Comparison of ENCODE assay signal across 12 cellular contexts in genomic region chr17:29620779-29621500, GRCh38. TPM values are rescaled to one million over a fixed set of nuclear protein-coding genes. Genes with fewer than 3 reads are reported as not detected.
A peak's percentile ranks its signal among the peaks of the same experiment; 100 is the strongest.
DNase-seq lines count a peak whose midpoint lies in the region; ATAC-seq, FAIRE-seq and TF ChIP-seq lines count a peak whose summit lies in the region.
"Had no signal": no experiment of that assay in that cellular context is flagged by ENCODE, and none has a peak within 500 bp of the region (broad histone marks: within the 10 kb centered on the region; RNA-seq: fewer than 3 reads in every experiment).

No MANE protein-coding gene starts in this region.

- CTCF ChIA-PET in activated naive CD4-positive, alpha-beta T cell treated with anti-CD3 and anti-CD28 coated beads for 36 hours (lab: Charles Lee): interaction anchor here (1.2 to 1.5 kb wide), 2 partner anchors 158 to 310 kb away, joined by 4 to 6 read pairs; no protein-coding TSS in a partner anchor
- CTCF ChIA-PET in HEK293 (lab: Yijun Ruan, JAX) (interaction anchor here (0.6 to 2.7 kb wide), 9 partner anchors 18 to 657 kb away, joined by 3 to 9 read pairs (median 5); no protein-coding TSS in a partner anchor), H1 (lab: Charles Lee; ENCODE audit: partially characterized antibody) (interaction anchor here (0.7 to 13.1 kb wide), 11 partner anchors 8 to 473 kb away, joined by 3 to 193 read pairs (median 4); partner anchors contain the start of genes ABHD15, SSH2 and TP53I13)

- H3K4ac ChIP-seq in H1 (replicated peaks; ENCODE audit: insufficient read length, low read depth, low read length): no peak overlapping the region

- H3K23me2 ChIP-seq in H1 (ENCODE audit: low read depth, low read length): peaks cover 18% of the 10 kb centered on the region; the same call in 1 of the 2 replicates

- H3K36me3 Mint-ChIP-seq in activated naive CD4-positive, alpha-beta T cell treated with anti-CD3 and anti-CD28 coated beads for 36 hours (ENCODE audit: low read depth): peaks cover 6% of the 10 kb centered on the region
- H3K36me3 Mint-ChIP-seq in activated naive CD4-positive, alpha-beta T cell treated with anti-CD3 and anti-CD28 coated beads, Interleukin-2, amount 50 U/mL, for 72 hours: peaks cover 4% of the 10 kb centered on the region in 2 donors

- H2AFZ ChIP-seq in H1 (ENCODE audit: low read length): no peak overlapping the region

- 95% methylated on average over 12 of the region's 12 CpGs; no CpG with 5 or more reads in 1 of the 2 experiments for WGBS in H1 (ENCODE audit: extremely low coverage in 1 of 2, insufficient coverage in 1 of 2, insufficient read length in 1 of 2, insufficient replicate concordance in 2 of 2, low coverage in 1 of 2, low lambda C conversion rate in 2 of 2, missing lambda C conversion rate in 1 of 2), 2 experiments

- H2BK20ac ChIP-seq in H1 (ENCODE audit: low read length): peak overlapping the region; percentile 32; the same call in 1 of the 2 replicates

- FAIRE-seq in H1 (lab: Jason Lieb, UNC): no peak

- TF ChIP-seq CTCF in HEK293 (tag by site-specific recombination; IDR thresholded peaks at IDR 0.05) (no peak), H1 (IDR thresholded peaks at IDR 0.05; ENCODE audit: control extremely low read depth in 1 of 3, insufficient read depth in 1 of 3, low read depth in 1 of 3, low read length in 3 of 3) (no peak)

- H2BK15ac ChIP-seq in H1 (ENCODE audit: low read length): peak overlapping the region; percentile 83; the same call in 1 of the 2 replicates

- TF ChIP-seq POLR2A in H1 (IDR thresholded peaks at IDR 0.05; ENCODE audit: control extremely low read depth in 1 of 2, low read depth in 2 of 2, low read length in 2 of 2): no peak

- H2BK120ac ChIP-seq in H1 (replicated peaks; ENCODE audit: low read depth, low read length): no peak overlapping the region

- H4K91ac ChIP-seq in H1 (replicated peaks; ENCODE audit: insufficient read length, low read length): no peak overlapping the region

- H4K8ac ChIP-seq in H1 (ENCODE audit: extremely low read depth, insufficient read depth, low read length): no peak overlapping the region

- H3K14ac ChIP-seq in H1 (ENCODE audit: insufficient read length): no peak overlapping the region

- no peak for TF ChIP-seq RAD21 in H1 (IDR thresholded peaks at IDR 0.05 in 1 of 2, conservative IDR thresholded peaks at IDR 0.05 in 1 of 2; ENCODE audit: low read depth in 2 of 2, low read length in 2 of 2)

- H3K4me1 ChIP-seq in HEK293 (ENCODE audit: control insufficient read depth, insufficient read depth, low read length) (peaks cover 12% of the 10 kb centered on the region), H1 (replicated peaks in 1 of 4; ENCODE audit: control insufficient read depth in 3 of 4, insufficient read depth in 4 of 4, low read length in 3 of 4) (peaks cover 16 to 40% (median 28%) of the 10 kb centered on the region in 4 experiments), rectal smooth muscle tissue (ENCODE audit: control insufficient read depth, insufficient read depth, low read length) (peaks cover 23% of the 10 kb centered on the region)

- H3K36me3 ChIP-seq in HEK293 (ENCODE audit: control insufficient read depth in 2 of 2, insufficient read depth in 1 of 2, low read length in 2 of 2): no peaks in the 10 kb centered on the region
- no peaks in the 10 kb centered on the region for H3K36me3 ChIP-seq in H1 (ENCODE audit: control insufficient read depth in 2 of 4, insufficient read depth in 4 of 4, low read length in 3 of 4)
- H3K36me3 ChIP-seq in rectal smooth muscle tissue (ENCODE audit: control insufficient read depth, insufficient read depth, low read length): no peaks in the 10 kb centered on the region
- H3K36me3 ChIP-seq: SJSA1 had no signal

- H3K4me1 Mint-ChIP-seq in activated naive CD4-positive, alpha-beta T cell treated with anti-CD3 and anti-CD28 coated beads for 36 hours (ENCODE audit: low read depth): peaks cover 58% of the 10 kb centered on the region

- peaks cover 9% of the 10 kb centered on the region for H3K27me3 Mint-ChIP-seq in activated naive CD4-positive, alpha-beta T cell treated with anti-CD3 and anti-CD28 coated beads for 36 hours (ENCODE audit: low read depth)

- no peak overlapping the region for H3K9ac ChIP-seq in H1 (replicated peaks in 1 of 4; ENCODE audit: extremely low read depth in 1 of 4, low read depth in 3 of 4, low read length in 3 of 4)
- H3K9ac ChIP-seq in rectal smooth muscle tissue (ENCODE audit: low read length): no peak overlapping the region

- no peak overlapping the region for H3K27ac ChIP-seq in HEK293 (ENCODE audit: extremely low read depth, low read depth, low read length)
- H3K27ac ChIP-seq in H1 (ENCODE audit: low read depth, low read length): no peak overlapping the region
- peak overlapping the region; percentile 7 for H3K27ac ChIP-seq in rectal smooth muscle tissue (ENCODE audit: low read depth, low read length)
- H3K27ac ChIP-seq: SJSA1 had no signal

- H3K27me3 ChIP-seq in H1 (replicated peaks in 1 of 4; ENCODE audit: control insufficient read depth in 3 of 4, extremely low read depth in 1 of 4, insufficient read depth in 3 of 4, low read length in 3 of 4) (peaks cover 17 to 58% (median 45%) of the 10 kb centered on the region in 4 experiments), rectal smooth muscle tissue (ENCODE audit: control insufficient read depth, insufficient read depth, low read length) (no peaks in the 10 kb centered on the region)

- no peak overlapping the region for H4K5ac ChIP-seq in H1 (ENCODE audit: insufficient read length, low read depth, low read length)

- no peaks in the 10 kb centered on the region for H3K9me3 ChIP-seq in HEK293 (ENCODE audit: control insufficient read depth, insufficient read depth, low read depth, low read length)
- no peaks in the 10 kb centered on the region for H3K9me3 ChIP-seq in H1 (ENCODE audit: insufficient read depth in 2 of 2, low read depth in 1 of 2, low read length in 1 of 2)

- peak overlapping the region in 1 of 2 experiments; percentile 6; a peak in 1 of 4 replicates for H3K4me2 ChIP-seq in H1 (ENCODE audit: insufficient read depth in 1 of 2, low read depth in 2 of 2, low read length in 2 of 2)

- H3K9me3 Mint-ChIP-seq in activated naive CD4-positive, alpha-beta T cell treated with anti-CD3 and anti-CD28 coated beads for 36 hours: no peaks in the 10 kb centered on the region
- H3K9me3 Mint-ChIP-seq in activated naive CD4-positive, alpha-beta T cell treated with anti-CD3 and anti-CD28 coated beads, Interleukin-2, amount 50 U/mL, for 72 hours: no peaks in the 10 kb centered on the region

- H3K56ac ChIP-seq in H1 (replicated peaks; ENCODE audit: insufficient read length, low read depth, low read length): no peak overlapping the region

- peaks cover 5 to 6% of the 10 kb centered on the region in 2 experiments for H4K20me1 ChIP-seq in H1 (replicated peaks in 1 of 2; ENCODE audit: control insufficient read depth in 1 of 2, insufficient read depth in 2 of 2, low read length in 2 of 2)

- no peaks in the 10 kb centered on the region for H3K79me1 ChIP-seq in H1 (ENCODE audit: low read depth, low read length)

- no peak for ATAC-seq in activated naive CD4-positive, alpha-beta T cell treated with anti-CD3 and anti-CD28 coated beads, Interleukin-2, amount 50 U/mL, for 72 hours
- no peak for ATAC-seq in GM18502 (IDR thresholded peaks at IDR 0.05; ENCODE audit: poor library complexity, unreplicated experiment)

- no peak overlapping the region for H3K23ac ChIP-seq in H1 (ENCODE audit: insufficient read length)

- no peaks in the 10 kb centered on the region for H3K79me2 ChIP-seq in H1 (ENCODE audit: control insufficient read depth in 1 of 2, insufficient read depth in 2 of 2, low read length in 2 of 2)

- no peak overlapping the region; the same call in 1 of the 2 replicates for H2AK5ac ChIP-seq in H1 (ENCODE audit: low read depth, low read length)

- 0 out of 2 replicates have a peak overlapping the region, but pooled peaks have one; percentile 51 for H3K18ac ChIP-seq in H1 (ENCODE audit: extremely low read depth, low read length)

- H2BK12ac ChIP-seq in H1 (ENCODE audit: low read depth, low read length): peak overlapping the region; percentile 88; the same call in 1 of the 2 replicates

- POLR2A ChIA-PET in HEK293 (lab: Yijun Ruan, JAX): interaction anchor here (2.0 kb wide), 1 partner anchor 29 kb away, joined by 7 read pairs; no protein-coding TSS in a partner anchor
- POLR2A ChIA-PET in H1 (lab: Charles Lee; ENCODE audit: partially characterized antibody): interaction anchor here (1.7 kb wide), 1 partner anchor 29 kb away, joined by 9 read pairs; the partner anchor contains the start of gene ANKRD13B

- DNase-seq in activated naive CD4-positive, alpha-beta T cell treated with anti-CD3 and anti-CD28 coated beads for 36 hours: no peak
- no peak for DNase-seq in activated naive CD4-positive, alpha-beta T cell treated with anti-CD3 and anti-CD28 coated beads, Interleukin-2, amount 50 U/mL, for 72 hours (ENCODE audit: low spot score in 2 of 2)
- no peak for DNase-seq in H1 (ENCODE audit: low read depth in 1 of 2, low spot score in 2 of 2)
- DNase-seq in GM19238 (ENCODE audit: insufficient read length, low spot score): no peak
- no peak for DNase-seq in DMS 273 (lab: John Stamatoyannopoulos, UW; ENCODE audit: unreplicated experiment)
- DNase-seq: KBM-7, NCI-H1105 treated with DMSO at 0.1 percent for 48 hours had no signal

- H3K27ac Mint-ChIP-seq in activated naive CD4-positive, alpha-beta T cell treated with anti-CD3 and anti-CD28 coated beads for 36 hours: no peak overlapping the region
- no peak overlapping the region for H3K27ac Mint-ChIP-seq in activated naive CD4-positive, alpha-beta T cell treated with anti-CD3 and anti-CD28 coated beads, Interleukin-2, amount 50 U/mL, for 72 hours

- H2BK5ac ChIP-seq in H1 (ENCODE audit: low read depth, low read length): no peak overlapping the region

- intact Hi-C loops in activated naive CD4-positive, alpha-beta T cell treated with anti-CD3 and anti-CD28 coated beads for 36 hours (cut with micrococcal nuclease): no loop called here

- H3K4me3 Mint-ChIP-seq in activated naive CD4-positive, alpha-beta T cell treated with anti-CD3 and anti-CD28 coated beads for 36 hours: peak overlapping the region; percentile 79

- H3K4me3 ChIP-seq in HEK293 (ENCODE audit: low read depth, low read length): no peak overlapping the region
- no peak overlapping the region for H3K4me3 ChIP-seq in H1 (ENCODE audit: extremely low read depth in 1 of 4, insufficient read depth in 2 of 4, low read depth in 3 of 4, low read length in 4 of 4)
- no peak overlapping the region for H3K4me3 ChIP-seq in rectal smooth muscle tissue (ENCODE audit: low read length)
- H3K4me3 ChIP-seq: lung, SJSA1 had no signal

- TF ChIP-seq EP300 in H1 (IDR thresholded peaks at IDR 0.05; ENCODE audit: borderline replicate concordance in 1 of 2, low read depth in 2 of 2, low read length in 2 of 2): no peak

RNA-seq across cellular contexts. Expression of gene CORO6, which starts 1.8 kb away (rescaled TPM):
- total RNA-seq in activated naive CD4-positive, alpha-beta T cell treated with anti-CD3 and anti-CD28 coated beads for 36 hours: 10 to 100 TPM; 24.8 to 27.3 TPM
- total RNA-seq in activated naive CD4-positive, alpha-beta T cell treated with anti-CD3 and anti-CD28 coated beads, Interleukin-2, amount 50 U/mL, for 72 hours: 10 to 100 TPM; 17.3 to 47.3 TPM
- total RNA-seq in H1 (2021; fragmentation: NEBNext Ultra II Directional; extraction: Animal tissue kit (Norgen Biotek cat#: 25700)): 2.1 and 2.5 TPM in 2 replicates
- polyA plus RNA-seq in H1 (2011; rRNA removed): 8.6 and 13.3 TPM in 2 replicates
- polyA plus RNA-seq in H1 (2011; cell fraction: cytosol; rRNA removed): 10.9 TPM
- polyA plus RNA-seq in H1 (2011; cell fraction: nucleus; rRNA removed): 106 TPM
- 3.1 to 6.2 TPM (median 5.5 TPM) in 4 replicates for polyA plus RNA-seq in H1 (2012, experiment 1 of 2)
- polyA plus RNA-seq in H1 (2012, experiment 2 of 2): 3.1 TPM
- 3.6 TPM for polyA plus RNA-seq in H1 (2013, experiment 1 of 2)
- polyA plus RNA-seq in H1 (2013, experiment 2 of 2): 3.3 TPM
- 7.3 and 10.4 TPM in 2 replicates for polyA minus RNA-seq in H1 (2011; rRNA and poly(A)+ RNA removed)
- 3.2 TPM for polyA minus RNA-seq in H1 (2011; cell fraction: cytosol; rRNA and poly(A)+ RNA removed)
- polyA minus RNA-seq in H1 (2011; cell fraction: nucleus; rRNA and poly(A)+ RNA removed): 10.5 TPM

RNA-seq across cellular contexts. Expression of gene ANKRD13B, which starts 28.0 kb away (rescaled TPM):
- 10 to 100 TPM; 14.1 to 14.6 TPM for total RNA-seq in activated naive CD4-positive, alpha-beta T cell treated with anti-CD3 and anti-CD28 coated beads for 36 hours
- 10 to 100 TPM in 1 of 2 donors, 1 to 10 TPM in 1; 8.9 to 25.3 TPM for total RNA-seq in activated naive CD4-positive, alpha-beta T cell treated with anti-CD3 and anti-CD28 coated beads, Interleukin-2, amount 50 U/mL, for 72 hours
- total RNA-seq in H1 (2021; fragmentation: NEBNext Ultra II Directional; extraction: Animal tissue kit (Norgen Biotek cat#: 25700)): 41.0 and 48.5 TPM in 2 replicates
- polyA plus RNA-seq in H1 (2011; rRNA removed): 16.4 and 30.3 TPM in 2 replicates
- 17.6 TPM for polyA plus RNA-seq in H1 (2011; cell fraction: cytosol; rRNA removed)
- 167 TPM for polyA plus RNA-seq in H1 (2011; cell fraction: nucleus; rRNA removed)
- polyA plus RNA-seq in H1 (2012, experiment 1 of 2): 25.6 to 40.3 TPM (median 33.5 TPM) in 4 replicates
- 22.3 TPM for polyA plus RNA-seq in H1 (2012, experiment 2 of 2)
- polyA plus RNA-seq in H1 (2013, experiment 1 of 2): 21.9 TPM
- polyA plus RNA-seq in H1 (2013, experiment 2 of 2): 20.2 TPM
- polyA minus RNA-seq in H1 (2011; rRNA and poly(A)+ RNA removed): 7.7 and 13.1 TPM in 2 replicates
- polyA minus RNA-seq in H1 (2011; cell fraction: cytosol; rRNA and poly(A)+ RNA removed): 22.4 TPM
- polyA minus RNA-seq in H1 (2011; cell fraction: nucleus; rRNA and poly(A)+ RNA removed): 33.4 TPM

RNA-seq across cellular contexts. Expression of gene GIT1, which starts 31.5 kb away (rescaled TPM):
- total RNA-seq in activated naive CD4-positive, alpha-beta T cell treated with anti-CD3 and anti-CD28 coated beads for 36 hours: 10 to 100 TPM; 35.5 to 37.5 TPM
- total RNA-seq in activated naive CD4-positive, alpha-beta T cell treated with anti-CD3 and anti-CD28 coated beads, Interleukin-2, amount 50 U/mL, for 72 hours: 10 to 100 TPM; 49.8 to 67.8 TPM
- total RNA-seq in H1 (2021; fragmentation: NEBNext Ultra II Directional; extraction: Animal tissue kit (Norgen Biotek cat#: 25700)): 60.6 and 62.4 TPM in 2 replicates
- 63.0 and 80.7 TPM in 2 replicates for polyA plus RNA-seq in H1 (2011; rRNA removed)
- polyA plus RNA-seq in H1 (2011; cell fraction: cytosol; rRNA removed): 43.3 TPM
- polyA plus RNA-seq in H1 (2011; cell fraction: nucleus; rRNA removed): 93.3 TPM
- polyA plus RNA-seq in H1 (2012, experiment 1 of 2): 36.7 to 55.7 TPM (median 48.9 TPM) in 4 replicates
- polyA plus RNA-seq in H1 (2012, experiment 2 of 2): 54.3 TPM
- 45.0 TPM for polyA plus RNA-seq in H1 (2013, experiment 1 of 2)
- 45.5 TPM for polyA plus RNA-seq in H1 (2013, experiment 2 of 2)
- polyA minus RNA-seq in H1 (2011; rRNA and poly(A)+ RNA removed): 45.9 and 62.5 TPM in 2 replicates
- polyA minus RNA-seq in H1 (2011; cell fraction: cytosol; rRNA and poly(A)+ RNA removed): 42.9 TPM
- polyA minus RNA-seq in H1 (2011; cell fraction: nucleus; rRNA and poly(A)+ RNA removed): 55.6 TPM

RNA-seq across cellular contexts. Expression of gene TP53I13, which starts 52.4 kb away (rescaled TPM):
- 10 to 100 TPM; 30.9 to 37.2 TPM for total RNA-seq in activated naive CD4-positive, alpha-beta T cell treated with anti-CD3 and anti-CD28 coated beads for 36 hours
- 10 to 100 TPM; 29.9 to 52.1 TPM for total RNA-seq in activated naive CD4-positive, alpha-beta T cell treated with anti-CD3 and anti-CD28 coated beads, Interleukin-2, amount 50 U/mL, for 72 hours
- total RNA-seq in H1 (2021; fragmentation: NEBNext Ultra II Directional; extraction: Animal tissue kit (Norgen Biotek cat#: 25700)): 21.1 and 22.4 TPM in 2 replicates
- polyA plus RNA-seq in H1 (2011; rRNA removed): 35.7 and 42.6 TPM in 2 replicates
- polyA plus RNA-seq in H1 (2011; cell fraction: cytosol; rRNA removed): 33.3 TPM
- polyA plus RNA-seq in H1 (2011; cell fraction: nucleus; rRNA removed): 97.5 TPM
- 13.5 to 25.6 TPM (median 22.3 TPM) in 4 replicates for polyA plus RNA-seq in H1 (2012, experiment 1 of 2)
- 20.0 TPM for polyA plus RNA-seq in H1 (2012, experiment 2 of 2)
- polyA plus RNA-seq in H1 (2013, experiment 1 of 2): 26.9 TPM
- 24.1 TPM for polyA plus RNA-seq in H1 (2013, experiment 2 of 2)
- polyA minus RNA-seq in H1 (2011; rRNA and poly(A)+ RNA removed): 6.4 and 7.7 TPM in 2 replicates
- 15.0 TPM for polyA minus RNA-seq in H1 (2011; cell fraction: cytosol; rRNA and poly(A)+ RNA removed)
- polyA minus RNA-seq in H1 (2011; cell fraction: nucleus; rRNA and poly(A)+ RNA removed): 31.3 TPM

RNA-seq across cellular contexts. Expression of gene ABHD15, which starts 54.1 kb away (rescaled TPM):
- 1 to 10 TPM; 3.7 to 4.0 TPM for total RNA-seq in activated naive CD4-positive, alpha-beta T cell treated with anti-CD3 and anti-CD28 coated beads for 36 hours
- 10 to 100 TPM in 1 of 2 donors, 1 to 10 TPM in 1; 5.1 to 10.6 TPM for total RNA-seq in activated naive CD4-positive, alpha-beta T cell treated with anti-CD3 and anti-CD28 coated beads, Interleukin-2, amount 50 U/mL, for 72 hours
- total RNA-seq in H1 (2021; fragmentation: NEBNext Ultra II Directional; extraction: Animal tissue kit (Norgen Biotek cat#: 25700)): 1.6 and 1.7 TPM in 2 replicates
- 0.88 and 1.2 TPM in 2 replicates for polyA plus RNA-seq in H1 (2011; rRNA removed)
- polyA plus RNA-seq in H1 (2011; cell fraction: cytosol; rRNA removed): 1.2 TPM
- 1.6 TPM for polyA plus RNA-seq in H1 (2011; cell fraction: nucleus; rRNA removed)
- 1.3 to 1.6 TPM (median 1.5 TPM) in 4 replicates for polyA plus RNA-seq in H1 (2012, experiment 1 of 2)
- 1.9 TPM for polyA plus RNA-seq in H1 (2012, experiment 2 of 2)
- polyA plus RNA-seq in H1 (2013, experiment 1 of 2): 1.3 TPM
- 1.3 TPM for polyA plus RNA-seq in H1 (2013, experiment 2 of 2)
- 1.8 and 2.1 TPM in 2 replicates for polyA minus RNA-seq in H1 (2011; rRNA and poly(A)+ RNA removed)
- polyA minus RNA-seq in H1 (2011; cell fraction: cytosol; rRNA and poly(A)+ RNA removed): 1.4 TPM
- 3.0 TPM for polyA minus RNA-seq in H1 (2011; cell fraction: nucleus; rRNA and poly(A)+ RNA removed)
